Comparison of ENCODE assay signal across 12 cellular contexts in the genomic region with DNA sequence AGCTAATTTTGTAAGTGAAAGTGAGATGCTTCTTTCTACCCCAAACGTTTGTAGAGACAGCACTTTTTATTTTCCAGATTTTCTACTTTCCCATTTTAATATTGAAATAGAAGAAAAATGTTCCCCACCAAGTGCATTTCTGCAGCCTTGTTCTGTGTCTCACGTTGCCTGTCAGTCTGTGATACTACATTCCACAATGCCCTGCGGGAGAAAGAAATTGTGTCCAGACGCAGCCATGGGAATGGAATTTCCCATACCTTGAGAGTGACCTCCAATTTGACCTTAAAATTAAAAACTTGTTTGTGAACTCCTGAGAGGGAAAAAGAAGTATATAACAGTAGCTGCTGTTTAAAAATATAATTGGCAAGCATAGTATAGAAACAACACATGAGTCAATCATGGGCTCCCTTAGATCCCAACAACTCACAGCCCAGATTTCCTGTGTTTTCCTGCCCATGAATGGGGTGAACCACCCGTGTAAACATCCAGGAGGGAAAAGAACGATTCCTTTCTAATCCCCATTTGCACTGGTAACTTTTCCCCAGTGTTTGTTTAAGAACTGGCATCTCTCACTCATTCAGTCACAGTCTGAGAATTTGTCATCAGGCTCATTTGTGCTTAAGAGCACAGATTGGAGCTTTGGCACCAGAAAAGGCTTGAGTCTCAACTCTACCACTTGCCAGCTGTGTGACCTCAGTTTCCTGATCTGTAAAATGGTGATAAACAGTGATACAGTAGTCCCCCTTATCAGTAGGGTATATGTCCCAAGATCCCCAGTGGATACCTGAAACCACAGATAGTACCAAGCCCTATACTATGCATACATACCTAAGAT.
DNase-seq lines count a peak whose midpoint lies in the region; ATAC-seq and TF ChIP-seq lines count a peak whose summit lies in the region.
"Had no signal": no experiment of that assay in that cellular context is flagged by ENCODE, and none has a peak within 500 bp of the region (broad histone marks: within the 10 kb centered on the region; RNA-seq: fewer than 3 reads in every experiment).

No MANE protein-coding gene starts in this region.

- H3K4me2 ChIP-seq in BLaER1 treated with 17β-estradiol and CSF1 and Interleukin-3, amounts not matched to agents 10 nM and 100 nM, result peak overlapping the region in 6 of 11 experiments; percentile 11 to 39 (median 18); a peak in 6 of 22 replicates
- H3K4me2 ChIP-seq in OCI-LY1 (ENCODE audit: low read length), result peak overlapping the region; percentile 84

- H3K4me1 ChIP-seq in BLaER1 treated with 17β-estradiol and CSF1 and Interleukin-3, amounts not matched to agents 10 nM and 100 nM, result peaks cover 4 to 38% (median 24%) of the 10 kb centered on the region in 10 experiments; a peak in 17 of 20 replicates
- peaks cover 98% of the 10 kb centered on the region for H3K4me1 ChIP-seq in OCI-LY1 (ENCODE audit: insufficient read depth, low read length, severe bottlenecking)
- H3K4me1 ChIP-seq in naive thymus-derived CD4-positive, alpha-beta T cell (ENCODE audit: control insufficient read depth in 2 of 2, insufficient read depth in 2 of 2, low read length in 2 of 2), result no peaks in the 10 kb centered on the region

- H3K36me3 ChIP-seq in BLaER1 treated with 17β-estradiol and CSF1 and Interleukin-3, amounts not matched to agents 10 nM and 100 nM, result no peaks in the 10 kb centered on the region
- H3K36me3 ChIP-seq in OCI-LY1 (ENCODE audit: insufficient read depth, low read length), result no peaks in the 10 kb centered on the region
- H3K36me3 ChIP-seq in naive thymus-derived CD4-positive, alpha-beta T cell (ENCODE audit: control insufficient read depth in 2 of 3, insufficient read depth in 3 of 3, low read length in 3 of 3), result no peaks in the 10 kb centered on the region
- H3K36me3 ChIP-seq: right atrium auricular region had no signal

- H3K9me2 ChIP-seq in OCI-LY1 (ENCODE audit: low read depth, low read length), result no peaks in the 10 kb centered on the region

- no peaks in the 10 kb centered on the region for H3K4me1 Mint-ChIP-seq in naive thymus-derived CD4-positive, alpha-beta T cell

- POLR2A ChIA-PET in naive thymus-derived CD4-positive, alpha-beta T cell (lab: Charles Lee), result no interaction called here

- no peaks in the 10 kb centered on the region for H3K27me3 Mint-ChIP-seq in naive thymus-derived CD4-positive, alpha-beta T cell
- H3K27me3 Mint-ChIP-seq: activated naive CD8-positive, alpha-beta T cell; IgD-negative memory B cell had no signal

- peaks cover 0 to 7% (median 0%) of the 10 kb centered on the region in 11 experiments; a peak in 4 of 22 replicates for H3K9me3 ChIP-seq in BLaER1 treated with 17β-estradiol and CSF1 and Interleukin-3, amounts not matched to agents 10 nM and 100 nM (replicated peaks in 1 of 11)
- H3K9me3 ChIP-seq in OCI-LY1 (ENCODE audit: low read length), result no peaks in the 10 kb centered on the region; the same call in 1 of the 2 replicates
- no peaks in the 10 kb centered on the region for H3K9me3 ChIP-seq in naive thymus-derived CD4-positive, alpha-beta T cell (ENCODE audit: control insufficient read depth in 2 of 3, low read length in 3 of 3)
- H3K9me3 ChIP-seq: right atrium auricular region had no signal

- DNase-seq in DMS114 treated with DMSO at 0.1 percent for 48 hours (lab: John Stamatoyannopoulos, UW; ENCODE audit: unreplicated experiment) (no peak), AG08395 (ENCODE audit: low spot score) (no peak), NCI-H2029 treated with DMSO at 0.1 percent for 48 hours (lab: John Stamatoyannopoulos, UW) (no peak)
- no peak for DNase-seq in naive thymus-derived CD4-positive, alpha-beta T cell

- ATAC-seq in GM19438 (IDR thresholded peaks at IDR 0.05; ENCODE audit: low read depth, unreplicated experiment) (peak; percentile 26), HG02970 (IDR thresholded peaks at IDR 0.05; ENCODE audit: low FRiP score, unreplicated experiment) (peak; percentile 38)
- ATAC-seq in naive thymus-derived CD4-positive, alpha-beta T cell, result no peak

- no peak for TF ChIP-seq CTCF in OCI-LY1 (IDR thresholded peaks at IDR 0.05; ENCODE audit: low read length)

- H3K27me3 ChIP-seq in BLaER1 treated with 17β-estradiol and CSF1 and Interleukin-3, amounts not matched to agents 10 nM and 100 nM, result no peaks in the 10 kb centered on the region
- H3K27me3 ChIP-seq in OCI-LY1 (ENCODE audit: insufficient read depth, low read length), result no peaks in the 10 kb centered on the region
- H3K27me3 ChIP-seq in naive thymus-derived CD4-positive, alpha-beta T cell (ENCODE audit: control insufficient read depth in 2 of 2, insufficient read depth in 2 of 2, low read length in 2 of 2), result no peaks in the 10 kb centered on the region
- H3K27me3 ChIP-seq: right atrium auricular region had no signal

- H2AFZ ChIP-seq in OCI-LY1 (ENCODE audit: low read length), result no peak overlapping the region

- peaks cover 16% of the 10 kb centered on the region; the same call in 1 of the 2 replicates for H3K79me2 ChIP-seq in OCI-LY1 (ENCODE audit: insufficient read depth, low read length)

- intact Hi-C loops in naive thymus-derived CD4-positive, alpha-beta T cell (cut with micrococcal nuclease), result no loop called here

- H3K9ac ChIP-seq in BLaER1 treated with 17β-estradiol and CSF1 and Interleukin-3, amounts not matched to agents 10 nM and 100 nM, result no peak overlapping the region
- peak overlapping the region; percentile 92 for H3K9ac ChIP-seq in OCI-LY1 (ENCODE audit: low read length)

- no peaks in the 10 kb centered on the region for H4K20me1 ChIP-seq in BLaER1 treated with 17β-estradiol and CSF1 and Interleukin-3, amounts not matched to agents 10 nM and 100 nM
- H4K20me1 ChIP-seq in OCI-LY1 (ENCODE audit: insufficient read depth, low read length), result no peaks in the 10 kb centered on the region

- CTCF ChIA-PET in naive thymus-derived CD4-positive, alpha-beta T cell (lab: Charles Lee), result no interaction called here

- peaks cover 0 to 5% (median 0%) of the 10 kb centered on the region in 11 donors for H3K9me3 Mint-ChIP-seq in naive thymus-derived CD4-positive, alpha-beta T cell

- no peak overlapping the region for H3K27ac Mint-ChIP-seq in naive thymus-derived CD4-positive, alpha-beta T cell
- H3K27ac Mint-ChIP-seq: activated naive CD8-positive, alpha-beta T cell had no signal

- H3K36me3 Mint-ChIP-seq in naive thymus-derived CD4-positive, alpha-beta T cell, result no peaks in the 10 kb centered on the region
- H3K36me3 Mint-ChIP-seq: activated naive CD8-positive, alpha-beta T cell; IgD-negative memory B cell had no signal

- H3K4me3 Mint-ChIP-seq in naive thymus-derived CD4-positive, alpha-beta T cell, result no peak overlapping the region
- H3K4me3 Mint-ChIP-seq: activated naive CD8-positive, alpha-beta T cell had no signal

- peaks cover 9% of the 10 kb centered on the region; the same call in 1 of the 2 replicates for H3F3A ChIP-seq in OCI-LY1 (ENCODE audit: insufficient read depth, low read length)

- no peak overlapping the region for H3K4me3 ChIP-seq in BLaER1 treated with 17β-estradiol and CSF1 and Interleukin-3, amounts not matched to agents 10 nM and 100 nM
- peak overlapping the region; percentile 67 for H3K4me3 ChIP-seq in OCI-LY1 (ENCODE audit: low read depth, low read length, poor library complexity, severe bottlenecking)
- no peak overlapping the region for H3K4me3 ChIP-seq in naive thymus-derived CD4-positive, alpha-beta T cell (ENCODE audit: low read length)
- H3K4me3 ChIP-seq: right atrium auricular region had no signal

- no peak overlapping the region for H3K27ac ChIP-seq in BLaER1 treated with 17β-estradiol and CSF1 and Interleukin-3, amounts not matched to agents 10 nM and 100 nM
- peak overlapping the region; percentile 99 for H3K27ac ChIP-seq in OCI-LY1 (ENCODE audit: low read depth, low read length, poor library complexity, severe bottlenecking)
- no peak overlapping the region for H3K27ac ChIP-seq in naive thymus-derived CD4-positive, alpha-beta T cell (ENCODE audit: low read depth, low read length)
- H3K27ac ChIP-seq: right atrium auricular region, VCaP had no signal
